ENCODE assay signal across 11 cellular contexts in genomic region chr9:98132806-98133631, GRCh38. TPM values are rescaled to one million over a fixed set of nuclear protein-coding genes. Genes with fewer than 3 reads are reported as not detected.
DNase-seq lines count a peak whose midpoint lies in the region; ATAC-seq and TF ChIP-seq lines count a peak whose summit lies in the region.
"Had no signal": no experiment of that assay in that cellular context is flagged by ENCODE, and none has a peak within 500 bp of the region (broad histone marks: within the 10 kb centered on the region; RNA-seq: fewer than 3 reads in every experiment).

No MANE protein-coding gene starts in this region.

- no peak for TF ChIP-seq EP300 in ovary (IDR thresholded peaks at IDR 0.05)

- TF ChIP-seq POLR2A in ovary (IDR thresholded peaks at IDR 0.05): no peak

- TF ChIP-seq CTCF in ovary (IDR thresholded peaks at IDR 0.05): no peak

- DNase-seq in DMS153 (lab: John Stamatoyannopoulos, UW) (peak; percentile 79), NAMALWA (ENCODE audit: low spot score) (peak; percentile 12), NCI-H69 (lab: John Stamatoyannopoulos, UW) (peak; percentile 99), iPS-NIHi11 (ENCODE audit: low spot score) (peak; percentile 38), GM19240 (ENCODE audit: insufficient read length, low spot score) (no peak), ovary (no peak)
- no peak for DNase-seq in activated CD8-positive, alpha-beta memory T cell treated with anti-CD3 and anti-CD28 coated beads, Interleukin-2, amount 50 U/mL, for 48 hours
- DNase-seq: IMR-90, occipital lobe had no signal

- no peak overlapping the region for H3K4me3 ChIP-seq in ovary

- WGBS in ovary, 3 donors: 78 to 83% (median 79%) methylated on average over 14 of the region's 14 CpGs

- H3K9me3 ChIP-seq in ovary: no peaks in the 10 kb centered on the region

- H3K4me1 ChIP-seq in ovary (ENCODE audit: insufficient read depth): no peaks in the 10 kb centered on the region

- ATAC-seq in GM21825 (IDR thresholded peaks at IDR 0.05; ENCODE audit: unreplicated experiment): no peak
- ATAC-seq: Panc1 had no signal

- H3K27me3 ChIP-seq in ovary: no peaks in the 10 kb centered on the region

- H3K36me3 ChIP-seq in ovary: no peaks in the 10 kb centered on the region

- H3K27ac ChIP-seq in ovary: no peak overlapping the region

- intact Hi-C loops in ovary (cut with DNase I): no loop called here

RNA-seq across cellular contexts. Expression of gene TRIM14, which starts 14.0 kb away (rescaled TPM):
- total RNA-seq in ovary: 10 to 100 TPM in 1 of 7 donors, 1 to 10 TPM in 6; 3.6 to 12.2 (median 5.7) TPM
- 10 to 100 TPM in 1 of 2 donors, 1 to 10 TPM in 1; 2.3 to 24.0 TPM for polyA plus RNA-seq in ovary

RNA-seq across cellular contexts. Expression of gene CORO2A, which starts 59.4 kb away (rescaled TPM):
- total RNA-seq in ovary: 1 to 10 TPM in 4 of 7 donors, under 1 TPM in 3; 0.13 to 3.7 (median 1.2) TPM
- polyA plus RNA-seq in ovary: 1 to 10 TPM in 1 of 2 donors, under 1 TPM in 1; 0.33 to 1.9 TPM

Comparison
In these comparisons a context has a peak if more than half of its experiments do, and no peak if none do; other contexts are left out.
1. DNase-seq: peak in DMS153 (single experiment), NAMALWA (single experiment), NCI-H69 (single experiment) and iPS-NIHi11 (single experiment); none in GM19240 (single experiment), activated CD8-positive, alpha-beta memory T cell treated with anti-CD3 and anti-CD28 coated beads, Interleukin-2, amount 50 U/mL, for 48 hours (single experiment) and ovary (0 of 5).